17 cellular contexts compared by ENCODE assay signal in the genomic region with DNA sequence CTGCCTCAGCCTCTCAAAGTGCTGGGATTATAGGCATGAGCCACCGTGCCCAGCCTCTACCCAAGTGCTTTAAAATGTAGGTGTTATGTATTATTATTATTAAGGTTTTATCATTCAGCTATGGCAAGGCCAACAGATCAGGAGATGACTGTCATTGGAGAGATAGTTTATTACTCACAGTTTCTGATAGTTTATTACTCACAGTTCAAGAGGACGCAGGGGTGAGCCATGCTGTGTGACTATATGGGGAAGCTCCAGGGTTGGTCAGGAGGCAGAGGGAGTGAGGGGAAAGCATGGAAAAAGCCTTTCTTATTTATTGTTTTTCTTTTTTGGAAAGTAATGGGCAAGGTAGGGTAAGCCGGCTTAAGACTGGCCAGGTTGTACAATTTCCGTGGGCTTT. TPM values are rescaled to one million over a fixed set of nuclear protein-coding genes. Genes with fewer than 3 reads are reported as not detected.
DNase-seq lines count a peak whose midpoint lies in the region; TF ChIP-seq lines count a peak whose summit lies in the region.
"Had no signal": no experiment of that assay in that cellular context is flagged by ENCODE, and none has a peak within 500 bp of the region (broad histone marks: within the 10 kb centered on the region; RNA-seq: fewer than 3 reads in every experiment).

No MANE protein-coding gene starts in this region.

- DNase-seq in EH (ENCODE audit: low read depth) (peak; percentile 7), M059J (ENCODE audit: low read depth) (peak; percentile 51), epithelial cell of esophagus (ENCODE audit: low read depth) (peak; percentile 8), kidney tubule cell (ENCODE audit: low spot score) (peak; percentile 44), NCI-H2196 treated with DMSO at 0.1 percent for 48 hours (lab: John Stamatoyannopoulos, UW; ENCODE audit: unreplicated experiment) (no peak), H4 (ENCODE audit: low spot score) (no peak), NCI-H1417 treated with DMSO at 0.1 percent for 48 hours (lab: John Stamatoyannopoulos, UW) (no peak)
- DNase-seq in activated T-cell treated with anti-CD3 and anti-CD28 coated beads, Interleukin-2, amount 50 U/mL, for 48 hours: no peak
- DNase-seq: BE2C; CD4-positive, alpha-beta memory T cell; DMS79; EL; GDM1; GOT3; HFFc6 had no signal

- TF ChIP-seq CTCF in epithelial cell of esophagus (IDR thresholded peaks at IDR 0.05; ENCODE audit: insufficient read depth, low read depth, low read length, missing control alignments): no peak

- H3K4me3 ChIP-seq in epithelial cell of esophagus (ENCODE audit: low read length): no peak overlapping the region
- H3K4me3 ChIP-seq: HAP-1 had no signal

RNA-seq across cellular contexts. Expression of a gene that starts 25.4 kb away (rescaled TPM):
- total RNA-seq in M059J (2014; rRNA removed; shearing (Covaris generic)): 23.0 and 23.1 TPM in 2 replicates
- total RNA-seq in H4 (2014; rRNA removed; shearing (Covaris generic)): 9.0 and 13.3 TPM in 2 replicates

RNA-seq across cellular contexts. Expression of a gene that starts 51.8 kb away (rescaled TPM):
- not detected in 2 replicates for total RNA-seq in M059J (2014; rRNA removed; shearing (Covaris generic))
- total RNA-seq in H4 (2014; rRNA removed; shearing (Covaris generic)): not detected in 2 replicates
- total RNA-seq: CD4-positive, alpha-beta memory T cell; HepG2; HFFc6 had no signal

Comparison
In these comparisons a context has a peak if more than half of its experiments do, and no peak if none do; other contexts are left out.
1. DNase-seq: peak in EH (single experiment), M059J (single experiment), epithelial cell of esophagus (single experiment) and kidney tubule cell (single experiment); none in activated T-cell treated with anti-CD3 and anti-CD28 coated beads, Interleukin-2, amount 50 U/mL, for 48 hours (0 of 2), NCI-H2196 treated with DMSO at 0.1 percent for 48 hours (single experiment), H4 (single experiment) and NCI-H1417 treated with DMSO at 0.1 percent for 48 hours (single experiment).